ENCODE assay signal across 16 cellular contexts in genomic region chr22:46703996-46704370, GRCh38.
"Had no signal": no experiment of that assay in that cellular context is flagged by ENCODE, and none has a peak within 500 bp of the region (broad histone marks: within the 10 kb centered on the region; RNA-seq: fewer than 3 reads in every experiment).

No MANE protein-coding gene starts in this region.

- ATAC-seq: Panc1, SK-N-SH treated with all-trans-retinoic acid at 6 μM for 48 hours had no signal

- H3K27me3 ChIP-seq: SJCRH30 had no signal

- H3K9me3 ChIP-seq: SJCRH30 had no signal

- H3K4me3 ChIP-seq: SJCRH30 had no signal

- H3K27ac ChIP-seq: RWPE1, SJCRH30 had no signal

- DNase-seq: KBM-7, MV-4-11, NCI-H1048, NCI-H1105, NCI-H1436 treated with DMSO at 0.1 percent for 48 hours, NCI-H1694, NCI-H187 treated with DMSO at 0.1 percent for 48 hours, NCI-H2171 treated with DMSO at 0.1 percent for 48 hours, NCI-H510A, NCI-H524 treated with DMSO at 0.1 percent for 48 hours, PC-3, SHP77 treated with DMSO at 0.1 percent for 48 hours, SJCRH30 had no signal
